Comparison of ENCODE assay signal across 8 cellular contexts in the genomic region with DNA sequence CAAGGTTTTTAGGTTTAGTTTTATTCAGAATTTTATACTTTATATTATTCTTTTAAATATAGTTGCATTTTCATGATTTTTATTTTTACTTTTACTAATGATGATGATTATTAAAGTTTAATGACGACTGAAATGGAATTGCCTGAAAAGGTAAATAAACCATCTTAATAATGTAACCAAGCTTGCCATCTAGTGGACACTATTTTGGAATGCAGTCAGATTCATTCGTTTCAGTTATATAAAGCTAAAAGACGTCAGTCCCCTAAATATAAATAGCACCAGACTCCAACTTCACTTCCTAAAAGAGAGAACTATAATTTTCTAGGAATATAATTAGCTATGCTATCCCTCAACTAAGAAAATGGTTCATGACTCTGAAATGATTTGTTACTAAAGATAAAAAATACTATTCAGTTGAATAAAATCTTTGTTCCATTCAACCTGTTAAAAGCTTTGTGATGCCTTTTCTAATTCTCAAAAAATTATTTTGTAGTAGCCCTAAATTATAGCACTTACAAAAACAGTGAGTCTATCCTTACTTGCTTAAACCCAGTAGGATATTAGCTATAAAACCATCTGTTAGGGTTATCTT. TPM values are rescaled to one million over a fixed set of nuclear protein-coding genes. Genes with fewer than 3 reads are reported as not detected.
DNase-seq lines count a peak whose midpoint lies in the region; ATAC-seq and TF ChIP-seq lines count a peak whose summit lies in the region.

No MANE protein-coding gene starts in this region.

- no peak overlapping the region for H2AFZ ChIP-seq in OCI-LY7 (ENCODE audit: low read length)

- peaks cover 10% of the 10 kb centered on the region for H3K4me1 Mint-ChIP-seq in HFFc6 (ENCODE audit: low read depth)
- peaks cover 7% of the 10 kb centered on the region for H3K4me1 Mint-ChIP-seq in endothelial cell (ENCODE audit: unreplicated experiment)

- no peaks in the 10 kb centered on the region for H3K79me2 ChIP-seq in OCI-LY7 (ENCODE audit: insufficient read depth, low read depth, low read length)

- H3K4me1 ChIP-seq in OCI-LY7 (ENCODE audit: insufficient read depth, low read length, poor library complexity, severe bottlenecking) = peaks cover 3% of the 10 kb centered on the region

- no peak overlapping the region for H3K4me3 ChIP-seq in OCI-LY7 (ENCODE audit: low read depth, low read length, poor library complexity, severe bottlenecking)

- no peak overlapping the region for H3K4me2 ChIP-seq in OCI-LY7 (ENCODE audit: low read length)

- no peak for ATAC-seq in GM19351 (IDR thresholded peaks at IDR 0.05; ENCODE audit: unreplicated experiment)

- BruUV-seq in OCI-LY7 (replicated peaks; lab: Mats Ljungman, UMichigan) = no TSS peak

- H3K9me2 ChIP-seq in OCI-LY7 (ENCODE audit: insufficient read depth, low read length) = no peaks in the 10 kb centered on the region

- H3K36me3 Mint-ChIP-seq in HFFc6 (ENCODE audit: low read depth) = peaks cover 5% of the 10 kb centered on the region; the same call in 1 of the 2 replicates
- no peaks in the 10 kb centered on the region for H3K36me3 Mint-ChIP-seq in endothelial cell (ENCODE audit: low read depth, unreplicated experiment)

- no peaks in the 10 kb centered on the region for H3K36me3 ChIP-seq in OCI-LY7 (ENCODE audit: insufficient read depth, low read length)

- H4K20me1 ChIP-seq in OCI-LY7 (ENCODE audit: insufficient read depth, low read length) = peaks cover 4% of the 10 kb centered on the region; the same call in 1 of the 2 replicates

- H3K4me3 Mint-ChIP-seq in HFFc6 (no peak overlapping the region), endothelial cell (ENCODE audit: unreplicated experiment) (no peak overlapping the region)

- intact Hi-C loops in OCI-LY7 (cut with micrococcal nuclease; ENCODE audit: unreplicated experiment) = no loop called here

- TF ChIP-seq CTCF in HFFc6 (IDR thresholded peaks at IDR 0.05) = peak; percentile 87
- peak; percentile 88 for TF ChIP-seq CTCF in OCI-LY7 (conservative IDR thresholded peaks at IDR 0.05; ENCODE audit: low read length)
- TF ChIP-seq CTCF in endothelial cell (IDR thresholded peaks at IDR 0.05; ENCODE audit: unreplicated experiment) = peak; percentile 75

- peak; percentile 31 for DNase-seq in D341Med (ENCODE audit: low spot score)
- DNase-seq in HFFc6 = peak; percentile 34
- peak; percentile 55 for DNase-seq in OCI-LY7 (ENCODE audit: low spot score)
- no peak for DNase-seq in endothelial cell (ENCODE audit: low spot score)
- peak; percentile 61 for DNase-seq in myocyte (ENCODE audit: low read depth)
- no peak for DNase-seq in KG1 (lab: John Stamatoyannopoulos, UW)
- DNase-seq in activated CD4-positive, CD25-positive, alpha-beta regulatory T cell treated with anti-CD3 and anti-CD28 coated beads, Interleukin-2, amount 50 U/mL, for 72 hours = no peak

- H3K9me3 ChIP-seq in OCI-LY7 (ENCODE audit: low read length) = no peaks in the 10 kb centered on the region

- CTCF ChIA-PET in OCI-LY7 (lab: Charles Lee; ENCODE audit: unreplicated experiment) = no interaction called here

- no peak overlapping the region for H3K27ac ChIP-seq in OCI-LY7 (ENCODE audit: low read depth, low read length, poor library complexity, severe bottlenecking)

- POLR2A ChIA-PET in OCI-LY7 (lab: Charles Lee) = interaction anchor here (0.6 to 1.3 kb wide), 4 partner anchors 10 to 566 kb away, joined by 3 to 4 read pairs (median 3); no protein-coding TSS in a partner anchor

- no peaks in the 10 kb centered on the region; the same call in 1 of the 2 replicates for H3K27me3 Mint-ChIP-seq in HFFc6 (ENCODE audit: insufficient read depth)
- H3K27me3 Mint-ChIP-seq in endothelial cell (ENCODE audit: unreplicated experiment) = peaks cover 1% of the 10 kb centered on the region

- no peaks in the 10 kb centered on the region for H3K9me3 Mint-ChIP-seq in HFFc6
- H3K9me3 Mint-ChIP-seq in endothelial cell (ENCODE audit: unreplicated experiment) = no peaks in the 10 kb centered on the region

- H3K27ac Mint-ChIP-seq in HFFc6 (no peak overlapping the region), endothelial cell (ENCODE audit: unreplicated experiment) (no peak overlapping the region)

RNA-seq across cellular contexts. Expression of a gene that starts 19.9 kb away (rescaled TPM):
- 10 to 100 TPM; 12.5 to 14.0 (median 13.1) TPM for total RNA-seq in HFFc6 (2021; fragmentation: NEBNext Ultra II Directional; extraction: Animal tissue kit (Norgen Biotek cat#: 25700))
- 7.0 and 7.5 TPM in 2 replicates for total RNA-seq in OCI-LY7 (2014; rRNA removed; shearing (Covaris generic))
- total RNA-seq in OCI-LY7 (2022) (13.6 and 14.6 TPM in 2 replicates), endothelial cell (ENCODE audit: unreplicated experiment) (14.8 TPM), myocyte (8.5 and 10.1 TPM in 2 replicates)
- 13.4 TPM for polyA plus RNA-seq in myocyte (2012)

RNA-seq across cellular contexts. Expression of a gene that starts 20.2 kb away (rescaled TPM):
- total RNA-seq in HFFc6 (2021; fragmentation: NEBNext Ultra II Directional; extraction: Animal tissue kit (Norgen Biotek cat#: 25700)) = 10 to 100 TPM; 24.8 to 37.2 (median 35.2) TPM
- total RNA-seq in OCI-LY7 (2014; rRNA removed; shearing (Covaris generic)) = 32.5 and 42.0 TPM in 2 replicates
- total RNA-seq in OCI-LY7 (2022) (32.6 and 33.3 TPM in 2 replicates), endothelial cell (ENCODE audit: unreplicated experiment) (23.2 TPM), myocyte (22.5 and 24.7 TPM in 2 replicates)
- 16.7 TPM for polyA plus RNA-seq in myocyte (2012)

RNA-seq across cellular contexts. Expression of a gene that starts 59.2 kb away (rescaled TPM):
- 100 to 1,000 TPM in 5 of 6 experiments, 10 to 100 TPM in 1; 95.3 to 112 (median 107) TPM for total RNA-seq in HFFc6 (2021; fragmentation: NEBNext Ultra II Directional; extraction: Animal tissue kit (Norgen Biotek cat#: 25700))
- 31.2 and 32.0 TPM in 2 replicates for total RNA-seq in OCI-LY7 (2014; rRNA removed; shearing (Covaris generic))
- total RNA-seq in OCI-LY7 (2022) = 35.3 and 38.5 TPM in 2 replicates
- 31.2 TPM for total RNA-seq in endothelial cell (ENCODE audit: unreplicated experiment)
- total RNA-seq in myocyte = 45.6 and 93.6 TPM in 2 replicates
- 7.9 TPM for polyA plus RNA-seq in myocyte (2012)

Comparison
In these comparisons a context has a peak if more than half of its experiments do, and no peak if none do; other contexts are left out.
1. DNase-seq: peak in D341Med (single experiment), HFFc6 (single experiment), OCI-LY7 (single experiment) and myocyte (single experiment); none in endothelial cell (single experiment), KG1 (single experiment) and activated CD4-positive, CD25-positive, alpha-beta regulatory T cell treated with anti-CD3 and anti-CD28 coated beads, Interleukin-2, amount 50 U/mL, for 72 hours (single experiment).
2. Peak in every context shown above with its lines, with median percentiles within 50 percentile points of each other: CTCF ChIP-seq.